Comparison of ENCODE assay signal across 11 cellular contexts in genomic region chr2:233209978-233210680, GRCh38. TPM values are rescaled to one million over a fixed set of nuclear protein-coding genes. Genes with fewer than 3 reads are reported as not detected.
A peak's percentile ranks its signal among the peaks of the same experiment; 100 is the strongest.
DNase-seq lines count a peak whose midpoint lies in the region; ATAC-seq and TF ChIP-seq lines count a peak whose summit lies in the region.
"Had no signal": no experiment of that assay in that cellular context is flagged by ENCODE, and none has a peak within 500 bp of the region (broad histone marks: within the 10 kb centered on the region; RNA-seq: fewer than 3 reads in every experiment).

No MANE protein-coding gene starts in this region.

- no peak for DNase-seq in activated CD4-positive, alpha-beta T cell treated with anti-CD3 and anti-CD28 coated beads, Interleukin-2, amount 10 ng/mL, durations not matched to agents 7 days and 5 days
- no peak for DNase-seq in activated CD4-positive, alpha-beta T cell treated with anti-CD3 and anti-CD28 coated beads for 48 hours
- DNase-seq in WTC11 (ENCODE audit: low spot score) (no peak), glomerular visceral epithelial cell (ENCODE audit: extremely low spot score) (peak; percentile 45), NCI-H748 treated with DMSO at 0.1 percent for 48 hours (lab: John Stamatoyannopoulos, UW) (no peak), AG08395 (ENCODE audit: low spot score) (no peak), upper lobe of right lung (no peak)
- DNase-seq in stimulated activated naive B cell treated with anti-CD40 and anti-IgM and Interleukin-4, amounts not matched to agents 10 μg/mL and 1 μg/mL and 100 μg/mL, for 72 hours, result no peak
- DNase-seq: adrenal gland, GDM1, left ventricle myocardium inferior had no signal

- ATAC-seq in WTC11 (peak; percentile 17), upper lobe of right lung (no peak)
- ATAC-seq in stimulated activated naive B cell treated with anti-CD40 and anti-IgM and Interleukin-4, amounts not matched to agents 10 μg/mL and 1 μg/mL and 100 μg/mL, for 72 hours (replicated peaks), result peak; percentile 43 to 48

- H3K9me3 Mint-ChIP-seq in activated CD4-positive, alpha-beta T cell treated with anti-CD3 and anti-CD28 coated beads, Interleukin-2, amount 10 ng/mL, durations not matched to agents 7 days and 5 days, result no peaks in the 10 kb centered on the region
- no peaks in the 10 kb centered on the region for H3K9me3 Mint-ChIP-seq in WTC11
- H3K9me3 Mint-ChIP-seq in stimulated activated naive B cell treated with anti-CD40 and anti-IgM and Interleukin-4, amounts not matched to agents 10 μg/mL and 1 μg/mL and 100 μg/mL, for 72 hours, result no peaks in the 10 kb centered on the region

- no peak overlapping the region for H3K4me3 ChIP-seq in upper lobe of right lung

- intact Hi-C loops in upper lobe of right lung (cut with DNase I), result no loop called here

- no peak overlapping the region for H3K4me3 Mint-ChIP-seq in activated CD4-positive, alpha-beta T cell treated with anti-CD3 and anti-CD28 coated beads, Interleukin-2, amount 10 ng/mL, durations not matched to agents 7 days and 5 days
- H3K4me3 Mint-ChIP-seq in WTC11, result peak overlapping the region; percentile 37; the same call in 1 of the 2 replicates
- no peak overlapping the region for H3K4me3 Mint-ChIP-seq in stimulated activated naive B cell treated with anti-CD40 and anti-IgM and Interleukin-4, amounts not matched to agents 10 μg/mL and 1 μg/mL and 100 μg/mL, for 72 hours

- peaks cover 6% of the 10 kb centered on the region for H3K36me3 ChIP-seq in upper lobe of right lung
- H3K36me3 ChIP-seq: adrenal gland had no signal

- POLR2A ChIA-PET in activated CD4-positive, alpha-beta T cell treated with anti-CD3 and anti-CD28 coated beads, Interleukin-2, amount 10 ng/mL, durations not matched to agents 7 days and 5 days (lab: Charles Lee), result no interaction called here
- POLR2A ChIA-PET in WTC11 (lab: Charles Lee), result interaction anchor here (0.7 kb wide), 1 partner anchor 473 kb away, joined by 5 read pairs; no protein-coding TSS in a partner anchor

- H3K27me3 ChIP-seq in upper lobe of right lung, result no peaks in the 10 kb centered on the region
- H3K27me3 ChIP-seq: adrenal gland had no signal

- peaks cover 15% of the 10 kb centered on the region for H3K36me3 Mint-ChIP-seq in activated CD4-positive, alpha-beta T cell treated with anti-CD3 and anti-CD28 coated beads, Interleukin-2, amount 10 ng/mL, durations not matched to agents 7 days and 5 days (ENCODE audit: low read depth)
- no peaks in the 10 kb centered on the region for H3K36me3 Mint-ChIP-seq in WTC11
- peaks cover 19 to 44% of the 10 kb centered on the region in 2 donors for H3K36me3 Mint-ChIP-seq in stimulated activated naive B cell treated with anti-CD40 and anti-IgM and Interleukin-4, amounts not matched to agents 10 μg/mL and 1 μg/mL and 100 μg/mL, for 72 hours

- no peaks in the 10 kb centered on the region for H3K27me3 Mint-ChIP-seq in activated CD4-positive, alpha-beta T cell treated with anti-CD3 and anti-CD28 coated beads, Interleukin-2, amount 10 ng/mL, durations not matched to agents 7 days and 5 days
- no peaks in the 10 kb centered on the region for H3K27me3 Mint-ChIP-seq in WTC11 (ENCODE audit: low read depth)
- no peaks in the 10 kb centered on the region for H3K27me3 Mint-ChIP-seq in stimulated activated naive B cell treated with anti-CD40 and anti-IgM and Interleukin-4, amounts not matched to agents 10 μg/mL and 1 μg/mL and 100 μg/mL, for 72 hours

- peak overlapping the region; percentile 16 for H3K27ac Mint-ChIP-seq in activated CD4-positive, alpha-beta T cell treated with anti-CD3 and anti-CD28 coated beads, Interleukin-2, amount 10 ng/mL, durations not matched to agents 7 days and 5 days
- H3K27ac Mint-ChIP-seq in WTC11, result peak overlapping the region; percentile 93
- H3K27ac Mint-ChIP-seq in stimulated activated naive B cell treated with anti-CD40 and anti-IgM and Interleukin-4, amounts not matched to agents 10 μg/mL and 1 μg/mL and 100 μg/mL, for 72 hours, result peak overlapping the region; percentile 68

- no peak overlapping the region for H3K27ac ChIP-seq in upper lobe of right lung

- CTCF ChIA-PET in activated CD4-positive, alpha-beta T cell treated with anti-CD3 and anti-CD28 coated beads, Interleukin-2, amount 10 ng/mL, durations not matched to agents 7 days and 5 days (lab: Charles Lee), result interaction anchor here (0.6 to 2.0 kb wide), 3 partner anchors 21 to 41 kb away, joined by 3 to 5 read pairs (median 3); partner anchors contain the start of gene ATG16L1
- CTCF ChIA-PET in WTC11 (lab: Charles Lee), result interaction anchor here (0.5 to 2.0 kb wide), 9 partner anchors 9 to 519 kb away, joined by 3 to 9 read pairs (median 3); no protein-coding TSS in a partner anchor

- TF ChIP-seq CTCF in WTC11 (IDR thresholded peaks at IDR 0.05) (no peak), upper lobe of right lung (IDR thresholded peaks at IDR 0.05) (no peak)

- no peaks in the 10 kb centered on the region for H3K9me3 ChIP-seq in upper lobe of right lung
- H3K9me3 ChIP-seq: adrenal gland, left ventricle myocardium inferior had no signal

- peaks cover 17% of the 10 kb centered on the region for H3K4me1 ChIP-seq in upper lobe of right lung
- H3K4me1 ChIP-seq: adrenal gland had no signal

- H3K4me1 Mint-ChIP-seq in activated CD4-positive, alpha-beta T cell treated with anti-CD3 and anti-CD28 coated beads, Interleukin-2, amount 10 ng/mL, durations not matched to agents 7 days and 5 days, result peaks cover 10% of the 10 kb centered on the region
- H3K4me1 Mint-ChIP-seq in WTC11, result peaks cover 43% of the 10 kb centered on the region
- peaks cover 20 to 23% of the 10 kb centered on the region in 2 donors for H3K4me1 Mint-ChIP-seq in stimulated activated naive B cell treated with anti-CD40 and anti-IgM and Interleukin-4, amounts not matched to agents 10 μg/mL and 1 μg/mL and 100 μg/mL, for 72 hours

TF ChIP-seq in WTC11, 78 proteins besides CTCF, POLR2A, EP300 and RAD21 (continues in another document):
- TF ChIP-seq USF1 (CRISPR knock-in tag; IDR thresholded peaks at IDR 0.05), result no peak
- TF ChIP-seq ZNF671 (CRISPR knock-in tag; IDR thresholded peaks at IDR 0.05), result no peak
- TF ChIP-seq, protein P1, sequence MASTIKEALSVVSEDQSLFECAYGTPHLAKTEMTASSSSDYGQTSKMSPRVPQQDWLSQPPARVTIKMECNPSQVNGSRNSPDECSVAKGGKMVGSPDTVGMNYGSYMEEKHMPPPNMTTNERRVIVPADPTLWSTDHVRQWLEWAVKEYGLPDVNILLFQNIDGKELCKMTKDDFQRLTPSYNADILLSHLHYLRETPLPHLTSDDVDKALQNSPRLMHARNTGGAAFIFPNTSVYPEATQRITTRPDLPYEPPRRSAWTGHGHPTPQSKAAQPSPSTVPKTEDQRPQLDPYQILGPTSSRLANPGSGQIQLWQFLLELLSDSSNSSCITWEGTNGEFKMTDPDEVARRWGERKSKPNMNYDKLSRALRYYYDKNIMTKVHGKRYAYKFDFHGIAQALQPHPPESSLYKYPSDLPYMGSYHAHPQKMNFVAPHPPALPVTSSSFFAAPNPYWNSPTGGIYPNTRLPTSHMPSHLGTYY (CRISPR knock-in tag; IDR thresholded peaks at IDR 0.05), result no peak
- no peak for TF ChIP-seq CREM (CRISPR knock-in tag; IDR thresholded peaks at IDR 0.05)
- TF ChIP-seq, protein P2, sequence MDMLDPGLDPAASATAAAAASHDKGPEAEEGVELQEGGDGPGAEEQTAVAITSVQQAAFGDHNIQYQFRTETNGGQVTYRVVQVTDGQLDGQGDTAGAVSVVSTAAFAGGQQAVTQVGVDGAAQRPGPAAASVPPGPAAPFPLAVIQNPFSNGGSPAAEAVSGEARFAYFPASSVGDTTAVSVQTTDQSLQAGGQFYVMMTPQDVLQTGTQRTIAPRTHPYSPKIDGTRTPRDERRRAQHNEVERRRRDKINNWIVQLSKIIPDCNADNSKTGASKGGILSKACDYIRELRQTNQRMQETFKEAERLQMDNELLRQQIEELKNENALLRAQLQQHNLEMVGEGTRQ (CRISPR knock-in tag; IDR thresholded peaks at IDR 0.05), result no peak
- no peak for TF ChIP-seq SMAD4 (CRISPR knock-in tag; IDR thresholded peaks at IDR 0.05)
- no peak for TF ChIP-seq ZNF317 (CRISPR knock-in tag; IDR thresholded peaks at IDR 0.05; ENCODE audit: borderline replicate concordance, low read depth)
- no peak for TF ChIP-seq ELF4 (CRISPR knock-in tag; IDR thresholded peaks at IDR 0.05; ENCODE audit: low read depth)

RNA-seq across cellular contexts. Expression of gene ATG16L1, which starts 41.3 kb away (rescaled TPM):
- total RNA-seq in activated CD4-positive, alpha-beta T cell treated with anti-CD3 and anti-CD28 coated beads, Interleukin-2, amount 10 ng/mL, durations not matched to agents 7 days and 5 days, result 10 to 100 TPM; 52.6 to 55.4 TPM
- 31.8 to 36.4 TPM (median 32.5 TPM) in 3 replicates for total RNA-seq in WTC11 (2021)
- 26.6 TPM for total RNA-seq in upper lobe of right lung

Comparison
In these comparisons a context has a peak if more than half of its experiments do, and no peak if none do; other contexts are left out.
1. H3K27ac Mint-ChIP-seq: peak in every context shown above with its lines; median percentile 93 in WTC11; 68 in stimulated activated naive B cell treated with anti-CD40 and anti-IgM and Interleukin-4, amounts not matched to agents 10 μg/mL and 1 μg/mL and 100 μg/mL, for 72 hours; 16 in activated CD4-positive, alpha-beta T cell treated with anti-CD3 and anti-CD28 coated beads, Interleukin-2, amount 10 ng/mL, durations not matched to agents 7 days and 5 days.